ENCODE assay signal across 7 cellular contexts in the genomic region with DNA sequence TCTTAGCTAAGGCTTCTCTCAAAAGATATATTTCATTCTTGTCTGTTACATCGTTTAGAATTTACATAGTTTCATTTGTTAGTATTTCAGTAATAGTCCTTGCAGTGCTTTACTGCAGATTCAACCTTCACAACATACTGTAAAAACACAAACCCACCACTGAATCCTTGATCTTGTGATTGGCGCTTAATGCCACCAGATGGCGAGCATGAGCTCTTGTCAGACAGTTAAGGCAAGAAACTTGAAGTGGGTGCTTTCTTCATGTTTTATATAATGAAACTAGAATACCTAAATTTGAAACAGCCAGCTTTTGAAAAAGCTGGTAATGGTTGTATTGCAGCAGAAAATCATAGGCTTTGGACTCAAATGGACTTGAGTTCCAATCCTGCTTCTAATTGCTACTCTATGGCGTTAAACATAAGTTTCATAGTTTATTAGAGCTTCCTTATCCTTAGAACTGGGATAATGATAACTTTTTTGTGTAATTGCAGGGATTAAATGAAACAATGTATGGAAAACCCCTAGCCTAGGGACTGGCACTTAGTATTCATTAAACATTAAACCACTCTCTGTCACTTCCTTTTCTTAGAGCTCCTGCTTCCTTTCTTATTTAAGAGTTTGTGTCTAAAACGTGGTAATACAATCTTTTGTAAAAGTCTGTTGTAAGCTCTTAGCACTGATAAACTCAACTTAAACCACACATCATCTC.
A peak's percentile ranks its signal among the peaks of the same experiment; 100 is the strongest.
DNase-seq lines count a peak whose midpoint lies in the region; ATAC-seq and TF ChIP-seq lines count a peak whose summit lies in the region.

No MANE protein-coding gene starts in this region.

- H4K8ac ChIP-seq in H9 (replicated peaks; ENCODE audit: insufficient read length, low read depth, low read length): no peak overlapping the region

- H2BK15ac ChIP-seq in H9 (ENCODE audit: low read depth, low read length): no peak overlapping the region

- peak; percentile 57 for TF ChIP-seq CTCF in GM12864 (IDR thresholded peaks at IDR 0.05; ENCODE audit: low read depth, low read length, missing control alignments)
- TF ChIP-seq CTCF in H9 (conservative IDR thresholded peaks at IDR 0.05): peak; percentile 74
- TF ChIP-seq CTCF in mammary epithelial cell (conservative IDR thresholded peaks at IDR 0.05 in 1 of 2, IDR thresholded peaks at IDR 0.05 in 1 of 2; ENCODE audit: extremely low read depth in 1 of 2, insufficient read depth in 1 of 2, low read depth in 1 of 2, low read length in 2 of 2): peak; percentile 85 to 88

- H3K9ac ChIP-seq in H9 (ENCODE audit: extremely low read depth, insufficient read length, low read length) (no peak overlapping the region), mammary epithelial cell (ENCODE audit: insufficient read depth, low read length) (no peak overlapping the region)

- no peak overlapping the region for H2AK5ac ChIP-seq in H9 (ENCODE audit: insufficient read length, low read length)

- H3K36me3 Mint-ChIP-seq in H9 (ENCODE audit: insufficient read depth in 1 of 3, low read depth in 3 of 3): peaks cover 26 to 73% (median 71%) of the 10 kb centered on the region in 3 experiments

- H4K91ac ChIP-seq in H9 (ENCODE audit: insufficient read length, low read depth, low read length): no peak overlapping the region

- ATAC-seq in left lobe of liver: peak; percentile 67

- H3K9me3 ChIP-seq in H9 (ENCODE audit: control insufficient read depth, low read depth, low read length) (no peaks in the 10 kb centered on the region), mammary epithelial cell (replicated peaks; ENCODE audit: insufficient read depth, low read length) (no peaks in the 10 kb centered on the region)

- no TSS peak for BruUV-seq in mammary epithelial cell (replicated peaks; lab: Mats Ljungman, UMichigan)

- dilution Hi-C loops in mammary epithelial cell (cut with HindIII; ENCODE audit: low sequenced_read_pairs): no loop called here

- no peak overlapping the region for H3K18ac ChIP-seq in H9 (ENCODE audit: insufficient read length, low read depth, low read length)

- H3K79me1 ChIP-seq in H9 (ENCODE audit: insufficient read depth, low read depth, low read length, poor library complexity, severe bottlenecking): peaks cover 7% of the 10 kb centered on the region

- no peak overlapping the region for H3T11ph ChIP-seq in H9 (ENCODE audit: low read length)

- H3K79me2 ChIP-seq in H9 (ENCODE audit: insufficient read depth, low read length) (no peaks in the 10 kb centered on the region), mammary epithelial cell (ENCODE audit: insufficient read depth, low read length) (peaks cover 20% of the 10 kb centered on the region)

- H3K36me3 ChIP-seq in mammary epithelial cell (ENCODE audit: insufficient read depth, low read length): peaks cover 7% of the 10 kb centered on the region

- no peak overlapping the region for H3K23ac ChIP-seq in H9 (ENCODE audit: insufficient read length, low read depth, low read length)

- peaks cover 48 to 61% of the 10 kb centered on the region in 2 experiments for H3K9me3 Mint-ChIP-seq in H9

- H2AFZ ChIP-seq in H9 (ENCODE audit: low read length): no peak overlapping the region
- H2AFZ ChIP-seq in mammary epithelial cell (ENCODE audit: low read depth, low read length): no peak overlapping the region

- no peaks in the 10 kb centered on the region for H4K20me1 ChIP-seq in H9 (ENCODE audit: control insufficient read depth, insufficient read depth, insufficient read length)
- H4K20me1 ChIP-seq in mammary epithelial cell (ENCODE audit: insufficient read depth, low read length): no peaks in the 10 kb centered on the region

- no peaks in the 10 kb centered on the region for H3K23me2 ChIP-seq in H9 (ENCODE audit: insufficient read length, low read depth, low read length, poor library complexity, severe bottlenecking)

- H3K4ac ChIP-seq in H9 (ENCODE audit: low read depth, low read length): no peak overlapping the region

- H3K4me1 Mint-ChIP-seq in H9: peaks cover 11 to 38% of the 10 kb centered on the region in 2 experiments

- CTCF ChIA-PET in mammary epithelial cell (lab: Charles Lee; ENCODE audit: low non-redundant PET): interaction anchor here (0.6 to 0.9 kb wide), 7 partner anchors 9 to 579 kb away, joined by 3 to 10 read pairs (median 3); no protein-coding TSS in a partner anchor

- intact Hi-C loops in mammary epithelial cell (cut with micrococcal nuclease): loop anchor here (1.0 kb wide), 1 partner anchor 73 kb away; no protein-coding TSS in a partner anchor

- H3K4me3 Mint-ChIP-seq in H9: no peak overlapping the region

- no peak overlapping the region for H3K4me2 ChIP-seq in H9 (ENCODE audit: insufficient read depth, insufficient read length, low read length)
- H3K4me2 ChIP-seq in mammary epithelial cell (ENCODE audit: insufficient read depth, low read depth, low read length): no peak overlapping the region

- no peak overlapping the region for H2BK20ac ChIP-seq in H9 (ENCODE audit: low read depth, low read length, poor library complexity, severe bottlenecking)

- H3K27ac Mint-ChIP-seq in H9: peak overlapping the region in 1 of 3 experiments; percentile 62; a peak in 2 of 7 replicates

- H3K14ac ChIP-seq in H9 (ENCODE audit: insufficient read depth, low read length): no peak overlapping the region

- no peak overlapping the region for H3K27ac ChIP-seq in H9 (ENCODE audit: insufficient read length, low read depth, low read length)
- H3K27ac ChIP-seq in mammary epithelial cell (ENCODE audit: insufficient read depth, low read depth, low read length): no peak overlapping the region

- H3K27me3 Mint-ChIP-seq in H9 (ENCODE audit: low read depth): no peaks in the 10 kb centered on the region

- no peak overlapping the region for H3K56ac ChIP-seq in H9 (ENCODE audit: insufficient read length, low read depth, low read length)

- no peak overlapping the region for H2BK12ac ChIP-seq in H9 (ENCODE audit: insufficient read length, low read depth, low read length)

- peak; percentile 49 for DNase-seq in GM12864 (ENCODE audit: low read depth)
- DNase-seq in H9: peak; percentile 58
- DNase-seq in NCI-H1105 (lab: John Stamatoyannopoulos, UW): peak; percentile 2
- DNase-seq in UCSD-AML1 (lab: John Stamatoyannopoulos, UW; ENCODE audit: unreplicated experiment): peak; percentile 22
- DNase-seq in mammary epithelial cell: peak; percentile 42
- no peak for DNase-seq in left lobe of liver (ENCODE audit: low spot score)
- DNase-seq in stimulated activated CD8-positive, alpha-beta memory T cell treated with anti-CD3 and anti-CD28 coated beads, Interleukin-12 subunit alpha, Interleukin-12 subunit beta, amount 100 ng/mL, for 1 hour (ENCODE audit: low read depth): peak; percentile 2

- no peak overlapping the region for H2BK5ac ChIP-seq in H9 (ENCODE audit: insufficient read length, low read length)

- no peak overlapping the region for H3K4me3 ChIP-seq in GM12864 (ENCODE audit: low read depth, low read length)
- H3K4me3 ChIP-seq in mammary epithelial cell (replicated peaks in 1 of 3; ENCODE audit: insufficient read depth in 1 of 3, low read depth in 2 of 3, low read length in 3 of 3): no peak overlapping the region

- H2BK120ac ChIP-seq in H9 (ENCODE audit: low read depth, low read length, poor library complexity, severe bottlenecking): no peak overlapping the region

- H3K4me1 ChIP-seq in H9 (ENCODE audit: insufficient read depth, low read length) (no peaks in the 10 kb centered on the region; the same call in 1 of the 2 replicates), mammary epithelial cell (ENCODE audit: insufficient read depth, low read length) (no peaks in the 10 kb centered on the region)

- no CpG with 5 or more reads among the region's 5 CpGs for WGBS in H9 (ENCODE audit: extremely low coverage, insufficient read length, low lambda C conversion rate)
- 34% methylated on average over 5 of the region's 5 CpGs for WGBS in mammary epithelial cell (ENCODE audit: low coverage, missing lambda C conversion rate)

- no peak overlapping the region for H4K5ac ChIP-seq in H9 (ENCODE audit: insufficient read length, low read depth, low read length)

- no peaks in the 10 kb centered on the region for H3K27me3 ChIP-seq in H9 (ENCODE audit: insufficient read depth, low read length)
- no peaks in the 10 kb centered on the region for H3K27me3 ChIP-seq in mammary epithelial cell (ENCODE audit: insufficient read depth, low read length)

- in situ Hi-C loops in mammary epithelial cell (cut with MboI; ENCODE audit: low sequenced_read_pairs in 2 of 2): no loop called here
